In genomic region chr4:154082760-154083530, GRCh38 we compare ENCODE assay signal across 8 cellular contexts.
DNase-seq lines count a peak whose midpoint lies in the region; ATAC-seq and TF ChIP-seq lines count a peak whose summit lies in the region.

No MANE protein-coding gene starts in this region.

- DNase-seq in WTC11 (ENCODE audit: low spot score) = peak; percentile 58
- DNase-seq in neural crest cell (ENCODE audit: low read depth, low spot score) = peak; percentile 7
- DNase-seq in activated CD4-positive, alpha-beta memory T cell treated with anti-CD3 and anti-CD28 coated beads for 36 hours = no peak
- no peak for DNase-seq in Right ventricle myocardium superior

- intact Hi-C loops in activated CD4-positive, alpha-beta memory T cell treated with anti-CD3 and anti-CD28 coated beads for 36 hours (cut with micrococcal nuclease) = no loop called here
- intact Hi-C loops in Right ventricle myocardium superior (cut with DNase I) = no loop called here

- CTCF ChIA-PET in WTC11 (lab: Charles Lee) = interaction anchor here (0.6 to 1.7 kb wide), 33 partner anchors 8 to 434 kb away, joined by 3 to 19 read pairs (median 4); partner anchors contain the start of gene TLR2
- CTCF ChIA-PET in activated CD4-positive, alpha-beta memory T cell treated with anti-CD3 and anti-CD28 coated beads for 36 hours (lab: Charles Lee) = interaction anchor here (1.0 to 1.5 kb wide), 2 partner anchors 277 to 297 kb away, joined by 3 to 7 read pairs; no protein-coding TSS in a partner anchor

- H3K9me3 Mint-ChIP-seq in WTC11 (peaks cover 3% of the 10 kb centered on the region; the same call in 1 of the 2 replicates), neural crest cell (no peaks in the 10 kb centered on the region)
- H3K9me3 Mint-ChIP-seq in activated CD4-positive, alpha-beta memory T cell treated with anti-CD3 and anti-CD28 coated beads for 36 hours = no peaks in the 10 kb centered on the region

- no peaks in the 10 kb centered on the region for H3K27me3 Mint-ChIP-seq in WTC11 (ENCODE audit: low read depth)
- H3K27me3 Mint-ChIP-seq in neural crest cell (ENCODE audit: low read depth) = no peaks in the 10 kb centered on the region
- peaks cover 1% of the 10 kb centered on the region for H3K27me3 Mint-ChIP-seq in activated CD4-positive, alpha-beta memory T cell treated with anti-CD3 and anti-CD28 coated beads for 36 hours

- peak; percentile 59 for TF ChIP-seq CTCF in WTC11 (IDR thresholded peaks at IDR 0.05)
- TF ChIP-seq CTCF in neural crest cell (conservative IDR thresholded peaks at IDR 0.05) = peak; percentile 56

- no peak overlapping the region for H3K4me3 Mint-ChIP-seq in WTC11
- no peak overlapping the region for H3K4me3 Mint-ChIP-seq in neural crest cell
- no peak overlapping the region for H3K4me3 Mint-ChIP-seq in activated CD4-positive, alpha-beta memory T cell treated with anti-CD3 and anti-CD28 coated beads for 36 hours

- ATAC-seq in GM18870 (IDR thresholded peaks at IDR 0.05; ENCODE audit: unreplicated experiment) (peak; percentile 59), HG03378 (IDR thresholded peaks at IDR 0.05; ENCODE audit: unreplicated experiment) (peak; percentile 62), WTC11 (peak; percentile 100), HG02884 (IDR thresholded peaks at IDR 0.05; ENCODE audit: unreplicated experiment) (no peak), Right ventricle myocardium superior (ENCODE audit: poor library complexity) (no peak), HG03521 (IDR thresholded peaks at IDR 0.05; ENCODE audit: unreplicated experiment) (no peak)

- H3K27ac Mint-ChIP-seq in WTC11 (peak overlapping the region; percentile 10; the same call in 1 of the 2 replicates), neural crest cell (ENCODE audit: unreplicated experiment) (no peak overlapping the region)
- no peak overlapping the region for H3K27ac Mint-ChIP-seq in activated CD4-positive, alpha-beta memory T cell treated with anti-CD3 and anti-CD28 coated beads for 36 hours

- POLR2A ChIA-PET in WTC11 (lab: Charles Lee) = interaction anchor here (1.1 kb wide), 1 partner anchor 290 kb away, joined by 3 read pairs; no protein-coding TSS in a partner anchor
- POLR2A ChIA-PET in activated CD4-positive, alpha-beta memory T cell treated with anti-CD3 and anti-CD28 coated beads for 36 hours (lab: Charles Lee) = no interaction called here

- H3K36me3 Mint-ChIP-seq in WTC11 (no peaks in the 10 kb centered on the region), neural crest cell (ENCODE audit: low read depth) (no peaks in the 10 kb centered on the region)
- H3K36me3 Mint-ChIP-seq in activated CD4-positive, alpha-beta memory T cell treated with anti-CD3 and anti-CD28 coated beads for 36 hours = no peaks in the 10 kb centered on the region

- peaks cover 13% of the 10 kb centered on the region for H3K4me1 Mint-ChIP-seq in WTC11
- H3K4me1 Mint-ChIP-seq in neural crest cell = peaks cover 12% of the 10 kb centered on the region
- no peaks in the 10 kb centered on the region for H3K4me1 Mint-ChIP-seq in activated CD4-positive, alpha-beta memory T cell treated with anti-CD3 and anti-CD28 coated beads for 36 hours (ENCODE audit: low read depth)

TF ChIP-seq in WTC11, 78 proteins besides CTCF, POLR2A, EP300 and RAD21:
- no peak for TF ChIP-seq SOX15 (CRISPR knock-in tag; IDR thresholded peaks at IDR 0.05)
- TF ChIP-seq ZNF121 (CRISPR knock-in tag; IDR thresholded peaks at IDR 0.05) = peak; percentile 78
- TF ChIP-seq ARID4B (CRISPR knock-in tag; IDR thresholded peaks at IDR 0.05; ENCODE audit: borderline replicate concordance) = no peak
- no peak for TF ChIP-seq ZNF396 (CRISPR knock-in tag; IDR thresholded peaks at IDR 0.05; ENCODE audit: borderline replicate concordance)
- TF ChIP-seq CREB1 (CRISPR knock-in tag; IDR thresholded peaks at IDR 0.05) = no peak
- TF ChIP-seq HMGXB4 (CRISPR knock-in tag; IDR thresholded peaks at IDR 0.05) = no peak
- TF ChIP-seq PRRX2 (CRISPR knock-in tag; IDR thresholded peaks at IDR 0.05) = no peak
- no peak for TF ChIP-seq TEAD4 (CRISPR knock-in tag; IDR thresholded peaks at IDR 0.05)

Comparison
In these comparisons a context has a peak if more than half of its experiments do, and no peak if none do; other contexts are left out.
1. ATAC-seq: peak in GM18870 (single experiment), HG03378 (single experiment) and WTC11 (single experiment); none in HG02884 (single experiment), Right ventricle myocardium superior (single experiment) and HG03521 (single experiment).
2. DNase-seq: peak in WTC11 (single experiment) and neural crest cell (single experiment); none in activated CD4-positive, alpha-beta memory T cell treated with anti-CD3 and anti-CD28 coated beads for 36 hours (single experiment) and Right ventricle myocardium superior (single experiment).